Comparison of ENCODE assay signal across 17 cellular contexts in the genomic region with DNA sequence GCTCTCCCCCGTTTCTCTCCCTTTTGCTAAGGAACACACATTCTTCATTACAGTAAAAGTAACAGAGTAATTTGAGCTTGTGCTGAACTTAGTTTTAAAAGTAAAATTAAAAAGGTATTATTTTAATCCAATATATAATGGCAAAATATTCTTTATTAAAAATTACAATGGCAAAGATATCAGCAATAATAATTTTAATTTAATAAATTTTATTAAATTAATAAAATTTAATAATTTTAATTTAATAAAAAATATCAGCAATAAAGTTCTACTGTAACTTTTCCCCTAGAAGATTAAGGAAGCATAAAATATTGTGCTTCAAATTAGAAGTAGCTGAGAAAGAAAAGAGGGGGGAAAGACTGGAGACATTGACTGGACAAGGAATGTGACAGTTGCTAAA. TPM values are rescaled to one million over a fixed set of nuclear protein-coding genes. Genes with fewer than 3 reads are reported as not detected.
DNase-seq lines count a peak whose midpoint lies in the region; ATAC-seq, FAIRE-seq and TF ChIP-seq lines count a peak whose summit lies in the region.
"Had no signal": no experiment of that assay in that cellular context is flagged by ENCODE, and none has a peak within 500 bp of the region (broad histone marks: within the 10 kb centered on the region; RNA-seq: fewer than 3 reads in every experiment).

No MANE protein-coding gene starts in this region.

- H3K4me1 ChIP-seq in left ventricle myocardium inferior, result peaks cover 44% of the 10 kb centered on the region
- H3K4me1 ChIP-seq in heart left ventricle, result peaks cover 0 to 74% (median 16%) of the 10 kb centered on the region in 12 donors
- H3K4me1 ChIP-seq in smooth muscle cell (ENCODE audit: low read depth), result peaks cover 40% of the 10 kb centered on the region
- H3K4me1 ChIP-seq in breast epithelium, result peaks cover 0 to 3% of the 10 kb centered on the region in 2 donors

- H3K27me3 ChIP-seq in left ventricle myocardium inferior (ENCODE audit: low read depth), result no peaks in the 10 kb centered on the region
- H3K27me3 ChIP-seq in heart left ventricle, result no peaks in the 10 kb centered on the region
- no peaks in the 10 kb centered on the region for H3K27me3 ChIP-seq in smooth muscle cell (ENCODE audit: low read depth)
- no peaks in the 10 kb centered on the region for H3K27me3 ChIP-seq in breast epithelium

- H3K36me3 ChIP-seq in left ventricle myocardium inferior (peaks cover 7% of the 10 kb centered on the region), heart left ventricle (peaks cover 0 to 8% (median 3%) of the 10 kb centered on the region in 9 donors), smooth muscle cell (ENCODE audit: low read depth) (no peaks in the 10 kb centered on the region), breast epithelium (no peaks in the 10 kb centered on the region)

- peaks cover 31% of the 10 kb centered on the region for H4K20me1 ChIP-seq in smooth muscle cell (ENCODE audit: low read depth)

- H3K79me2 ChIP-seq in smooth muscle cell (ENCODE audit: low read depth), result peaks cover 67% of the 10 kb centered on the region

- peaks cover 40% of the 10 kb centered on the region for H3F3A ChIP-seq in smooth muscle cell (ENCODE audit: low read depth)

- no peak for TF ChIP-seq CTCF in left ventricle myocardium inferior (IDR thresholded peaks at IDR 0.05; ENCODE audit: borderline replicate concordance)
- no peak for TF ChIP-seq CTCF in heart left ventricle (IDR thresholded peaks at IDR 0.05)
- TF ChIP-seq CTCF in smooth muscle cell (IDR thresholded peaks at IDR 0.05; ENCODE audit: borderline replicate concordance, insufficient read depth, poor library complexity, severe bottlenecking), result no peak
- TF ChIP-seq CTCF in breast epithelium (IDR thresholded peaks at IDR 0.05), result no peak
- no peak for TF ChIP-seq CTCF in D721Med (IDR thresholded peaks at IDR 0.05; ENCODE audit: insufficient read depth, missing control alignments)

- intact Hi-C loops in left ventricle myocardium inferior (cut with micrococcal nuclease), result no loop called here
- intact Hi-C loops in heart left ventricle (cut with DNase I), result no loop called here
- intact Hi-C loops in breast epithelium (cut with DNase I; ENCODE audit: low total_unique reads), result no loop called here

- H3K4me3 ChIP-seq in left ventricle myocardium inferior (no peak overlapping the region), heart left ventricle (no peak overlapping the region), smooth muscle cell (no peak overlapping the region), breast epithelium (no peak overlapping the region)
- H3K4me3 ChIP-seq: BLaER1 treated with 17β-estradiol and CSF1 and Interleukin-3, amounts not matched to agents 10 nM and 100 nM had no signal

- no peaks in the 10 kb centered on the region for H3K9me3 ChIP-seq in left ventricle myocardium inferior (replicated peaks)
- H3K9me3 ChIP-seq in heart left ventricle, result no peaks in the 10 kb centered on the region
- no peaks in the 10 kb centered on the region for H3K9me3 ChIP-seq in smooth muscle cell (replicated peaks; ENCODE audit: low read depth)
- no peaks in the 10 kb centered on the region for H3K9me3 ChIP-seq in breast epithelium
- H3K9me3 ChIP-seq: BLaER1 treated with 17β-estradiol and CSF1 and Interleukin-3, amounts not matched to agents 10 nM and 100 nM had no signal

- no peak overlapping the region for H3K9ac ChIP-seq in smooth muscle cell (ENCODE audit: low read depth)
- H3K9ac ChIP-seq: BLaER1 treated with 17β-estradiol and CSF1 and Interleukin-3, amounts not matched to agents 10 nM and 100 nM had no signal

- peak overlapping the region; percentile 62 for H3K27ac ChIP-seq in left ventricle myocardium inferior (replicated peaks)
- H3K27ac ChIP-seq in heart left ventricle, result peak overlapping the region in 1 of 12 donors; percentile 72
- peak overlapping the region; percentile 79 for H3K27ac ChIP-seq in smooth muscle cell (ENCODE audit: low read depth)
- peak overlapping the region in 1 of 2 donors; percentile 74 for H3K27ac ChIP-seq in breast epithelium
- H3K27ac ChIP-seq: 22Rv1 had no signal

- TF ChIP-seq POLR2A in heart left ventricle (IDR thresholded peaks at IDR 0.05) (no peak), breast epithelium (IDR thresholded peaks at IDR 0.05) (no peak)

- no peak overlapping the region for H2AFZ ChIP-seq in smooth muscle cell (ENCODE audit: low read depth)

- FAIRE-seq in TTC549 (lab: Jason Lieb, UNC), result peak; percentile 23
- FAIRE-seq in endometrium (lab: Jason Lieb, UNC), result peak; percentile 73
- no peak for FAIRE-seq in D721Med (lab: Jason Lieb, UNC)
- FAIRE-seq: H1 had no signal

- no peak for ATAC-seq in heart left ventricle
- ATAC-seq: CD8-positive, alpha-beta T cell had no signal

- H3K4me2 ChIP-seq in smooth muscle cell, result no peak overlapping the region

- DNase-seq in left ventricle myocardium inferior, result no peak
- no peak for DNase-seq in heart left ventricle
- DNase-seq in smooth muscle cell (lab: John Stamatoyannopoulos, UW; ENCODE audit: unreplicated experiment), result no peak
- no peak for DNase-seq in breast epithelium (ENCODE audit: low spot score in 2 of 2)
- DNase-seq in D721Med (ENCODE audit: insufficient read length, low spot score), result no peak
- no peak for DNase-seq in EL
- DNase-seq: Calu3; CD8-positive, alpha-beta T cell; DMS 273 treated with DMSO at 0.1 percent for 48 hours; DMS53; GF-D8; H9 had no signal

- 63 to 96% (median 68%) methylated on average over 1 of the region's 1 CpG for WGBS in heart left ventricle, 4 donors
- 97% methylated on average over 1 of the region's 1 CpG for WGBS in smooth muscle cell (ENCODE audit: low lambda C conversion rate)

RNA-seq across cellular contexts. Expression of a gene that starts 32.5 kb away (rescaled TPM):
- total RNA-seq in left ventricle myocardium inferior (14.0 TPM), heart left ventricle (10 to 100 TPM in 8 of 9 donors, 1 to 10 TPM in 1; 9.7 to 37.3 (median 11.1) TPM), smooth muscle cell (76.2 and 93.1 TPM in 2 replicates), breast epithelium (100 to 1,000 TPM in 1 of 3 donors, 10 to 100 TPM in 2; 40.6 to 133 (median 50.9) TPM)
- polyA plus RNA-seq in heart left ventricle (1 to 10 TPM; 3.2 to 6.3 TPM), smooth muscle cell (35.0 and 38.6 TPM in 2 replicates)

RNA-seq across cellular contexts. Expression of a gene that starts 58.0 kb away (rescaled TPM):
- total RNA-seq in left ventricle myocardium inferior (1.7 TPM), heart left ventricle (10 to 100 TPM in 1 of 9 donors, 1 to 10 TPM in 2, under 1 TPM in 5, not detected in 1; 0.37 to 52.4 (median 0.67) TPM), smooth muscle cell (5.1 and 12.1 TPM in 2 replicates), breast epithelium (1 to 10 TPM; 2.3 to 9.1 (median 8.3) TPM)
- polyA plus RNA-seq in heart left ventricle (1 to 10 TPM; 1.3 to 1.8 TPM), smooth muscle cell (3.4 and 4.6 TPM in 2 replicates)
- total RNA-seq: Calu3 had no signal
